ENCODE assay signal across 1 cellular context in the genomic region with DNA sequence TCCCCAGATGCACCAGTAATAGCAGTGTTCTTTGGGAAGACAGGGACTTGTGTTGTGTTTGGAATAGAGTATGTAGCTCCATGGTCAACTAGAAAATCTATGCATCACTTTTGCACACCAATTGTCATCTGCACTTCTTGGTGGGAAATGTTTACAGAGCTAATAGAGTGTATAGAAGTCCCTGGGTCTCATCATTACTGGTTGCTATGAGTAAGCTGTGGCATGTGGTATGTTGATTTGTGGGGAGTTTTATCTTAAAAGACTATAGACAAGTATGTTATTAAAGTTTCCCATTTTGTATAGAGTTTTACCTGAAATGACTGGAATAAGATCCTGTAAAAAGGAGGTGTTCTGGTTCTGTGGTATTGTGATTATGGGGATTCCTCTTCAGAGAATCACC.
TF ChIP-seq lines count a peak whose summit lies in the region.

No MANE protein-coding gene starts in this region.

TF ChIP-seq in endothelial cell of umbilical vein, 7 proteins besides CTCF, POLR2A, EP300 and RAD21 (continued from another document):
- TF ChIP-seq JUN (IDR thresholded peaks at IDR 0.05; ENCODE audit: borderline replicate concordance, insufficient read depth, insufficient read length, low read depth) (no peak), GATA2 (IDR thresholded peaks at IDR 0.05; ENCODE audit: insufficient read depth, insufficient read length, low read depth, low read length) (no peak)
TF ChIP-seq in endothelial cell of umbilical vein: peak in this region for 0.
